In genomic region chr4:169619518-169619957, GRCh38 we compare ENCODE assay signal across 8 cellular contexts. TPM values are rescaled to one million over a fixed set of nuclear protein-coding genes. Genes with fewer than 3 reads are reported as not detected.
DNase-seq lines count a peak whose midpoint lies in the region; ATAC-seq and TF ChIP-seq lines count a peak whose summit lies in the region.

No MANE protein-coding gene starts in this region.

- H3K27ac ChIP-seq in VCaP (peak overlapping the region; percentile 96), caudate nucleus (ENCODE audit: low read depth, low read length) (peak overlapping the region; percentile 94)

- ATAC-seq in HG02798 (IDR thresholded peaks at IDR 0.05; ENCODE audit: poor library complexity, unreplicated experiment): peak; percentile 52

- peak; percentile 70 for DNase-seq in SIG-M5 treated with dmso at 0.1 percent for 504 hours (lab: John Stamatoyannopoulos, UW; ENCODE audit: unreplicated experiment)
- DNase-seq in SIG-M5 (lab: John Stamatoyannopoulos, UW): no peak
- DNase-seq in NCI-H1105 (lab: John Stamatoyannopoulos, UW): peak; percentile 16
- DNase-seq in caudate nucleus (lab: John Stamatoyannopoulos, UW): peak in 45 of 61 donors; percentile 4 to 77 (median 30)
- DNase-seq in kidney epithelial cell (ENCODE audit: low read depth): no peak
- peak; percentile 36 for DNase-seq in stimulated activated CD4-positive, alpha-beta T cell treated with anti-CD3 and anti-CD28 coated beads, Interleukin-2, amount 100 ng/mL, for 4 hours (ENCODE audit: low read depth)

- H3K4me3 ChIP-seq in kidney epithelial cell (ENCODE audit: low read depth, low read length): peak overlapping the region; percentile 74

- TF ChIP-seq CTCF in VCaP (conservative IDR thresholded peaks at IDR 0.05) (peak; percentile 82), kidney epithelial cell (IDR thresholded peaks at IDR 0.05; ENCODE audit: insufficient read depth, low read length, poor library complexity, severe bottlenecking) (peak; percentile 66)

- no peaks in the 10 kb centered on the region for H3K27me3 ChIP-seq in kidney epithelial cell (ENCODE audit: control insufficient read depth, insufficient read depth, low read length)

- no peaks in the 10 kb centered on the region for H3K36me3 ChIP-seq in kidney epithelial cell (ENCODE audit: control insufficient read depth, insufficient read depth, low read length)

RNA-seq across cellular contexts. Expression of gene CLCN3, which starts 0.8 kb away (rescaled TPM):
- total RNA-seq in kidney epithelial cell: 52.9 and 58.3 TPM in 2 replicates

RNA-seq across cellular contexts. Expression of gene NEK1, which starts 7.2 kb away (rescaled TPM):
- 13.1 and 13.2 TPM in 2 replicates for total RNA-seq in kidney epithelial cell

Comparison
In these comparisons a context has a peak if more than half of its experiments do, and no peak if none do; other contexts are left out.
1. DNase-seq: peak in SIG-M5 treated with dmso at 0.1 percent for 504 hours (single experiment), NCI-H1105 (single experiment), caudate nucleus (45 of 61) and stimulated activated CD4-positive, alpha-beta T cell treated with anti-CD3 and anti-CD28 coated beads, Interleukin-2, amount 100 ng/mL, for 4 hours (single experiment); none in SIG-M5 (single experiment) and kidney epithelial cell (single experiment).